13 cellular contexts compared by ENCODE assay signal in the genomic region with DNA sequence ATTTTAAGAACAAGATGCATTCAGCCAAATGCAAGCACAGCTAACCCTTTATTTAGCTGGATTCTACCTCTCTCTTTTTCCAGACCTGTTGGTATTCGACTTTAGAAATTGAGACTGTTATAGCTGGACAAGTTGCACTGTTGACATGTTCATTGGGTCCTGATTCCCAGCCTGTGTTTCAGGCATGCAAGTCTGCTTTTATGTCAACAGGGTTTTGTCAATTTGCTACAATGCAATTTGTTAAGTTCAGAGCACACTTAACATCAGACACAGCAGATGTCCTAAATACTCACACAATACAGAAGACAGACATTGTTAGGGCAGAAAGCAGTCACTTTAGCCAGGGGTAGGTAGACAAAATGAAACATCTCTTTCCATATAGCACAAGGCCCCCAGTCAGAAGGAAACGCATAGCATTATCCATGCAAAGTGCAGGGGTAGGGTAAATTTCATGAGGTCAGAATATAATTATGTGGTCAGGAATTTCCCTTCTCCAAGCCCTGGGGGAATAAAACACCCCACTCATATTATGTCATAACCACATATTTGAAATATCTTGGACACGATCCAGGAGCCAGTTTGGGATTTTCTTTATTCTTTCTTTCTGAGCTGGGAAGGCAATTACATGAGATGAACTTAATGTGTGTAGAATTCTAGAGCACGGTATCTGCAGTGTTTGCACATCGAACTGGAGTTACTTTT.
DNase-seq lines count a peak whose midpoint lies in the region; ATAC-seq lines count a peak whose summit lies in the region.
"Had no signal": no experiment of that assay in that cellular context is flagged by ENCODE, and none has a peak within 500 bp of the region (broad histone marks: within the 10 kb centered on the region; RNA-seq: fewer than 3 reads in every experiment).

No MANE protein-coding gene starts in this region.

- H3K4me3 ChIP-seq in skeletal muscle cell (ENCODE audit: low read depth, low read length) = no peak overlapping the region
- H3K4me3 ChIP-seq: thoracic aorta had no signal

- DNase-seq in NCI-H1092 treated with DMSO at 0.1 percent for 48 hours (lab: John Stamatoyannopoulos, UW) = peak; percentile 5
- DNase-seq in NCI-H1092 (lab: John Stamatoyannopoulos, UW) = no peak
- DNase-seq in NCI-H774 (lab: John Stamatoyannopoulos, UW) = peak; percentile 13
- peak; percentile 16 for DNase-seq in epithelial cell of prostate (ENCODE audit: low read depth, low spot score)
- peak; percentile 64 for DNase-seq in skeletal muscle cell (ENCODE audit: low read depth)
- DNase-seq in DMS79 treated with DMSO at 0.1 percent for 48 hours (lab: John Stamatoyannopoulos, UW) = no peak
- no peak for DNase-seq in NCI-H128 (lab: John Stamatoyannopoulos, UW; ENCODE audit: unreplicated experiment)
- DNase-seq: 8988T; activated naive CD8-positive, alpha-beta T cell treated with anti-CD3 and anti-CD28 coated beads, Interleukin-2, amount 10 ng/mL, durations not matched to agents 7 days and 5 days; small intestine had no signal

- ATAC-seq in HG03342 (IDR thresholded peaks at IDR 0.05; ENCODE audit: unreplicated experiment) = no peak
- ATAC-seq: HCT116 had no signal

- no peak overlapping the region for H3K27ac ChIP-seq in epithelial cell of prostate
- H3K27ac ChIP-seq: thoracic aorta had no signal

Comparison
In these comparisons a context has a peak if more than half of its experiments do, and no peak if none do; other contexts are left out.
1. DNase-seq: peak in NCI-H1092 treated with DMSO at 0.1 percent for 48 hours (single experiment), NCI-H774 (single experiment), epithelial cell of prostate (single experiment) and skeletal muscle cell (single experiment); none in NCI-H1092 (single experiment), DMS79 treated with DMSO at 0.1 percent for 48 hours (single experiment) and NCI-H128 (single experiment).